ENCODE assay signal across 8 cellular contexts in genomic region chr6:16764188-16764950, GRCh38. TPM values are rescaled to one million over a fixed set of nuclear protein-coding genes. Genes with fewer than 3 reads are reported as not detected.
DNase-seq lines count a peak whose midpoint lies in the region; ATAC-seq and TF ChIP-seq lines count a peak whose summit lies in the region.

No MANE protein-coding gene starts in this region.

- no peak overlapping the region for H3K27ac Mint-ChIP-seq in stimulated activated naive CD8-positive, alpha-beta T cell treated with anti-CD3 and anti-CD28 coated beads, Interleukin-15, Interleukin-2, amounts not matched to agents 100 ng/mL and 50 ng/mL, for 24 hours

- H3K27me3 Mint-ChIP-seq in stimulated activated naive CD8-positive, alpha-beta T cell treated with anti-CD3 and anti-CD28 coated beads, Interleukin-15, Interleukin-2, amounts not matched to agents 100 ng/mL and 50 ng/mL, for 24 hours: no peaks in the 10 kb centered on the region

- H3K4me1 Mint-ChIP-seq in stimulated activated naive CD8-positive, alpha-beta T cell treated with anti-CD3 and anti-CD28 coated beads, Interleukin-15, Interleukin-2, amounts not matched to agents 100 ng/mL and 50 ng/mL, for 24 hours (ENCODE audit: low read depth): peaks cover 70% of the 10 kb centered on the region

- ATAC-seq in stimulated activated naive CD8-positive, alpha-beta T cell treated with anti-CD3 and anti-CD28 coated beads, Interleukin-15, Interleukin-2, amounts not matched to agents 100 U/mL and 50 U/mL, for 24 hours: no peak

- DNase-seq in stimulated activated naive CD8-positive, alpha-beta T cell treated with anti-CD3 and anti-CD28 coated beads, Interleukin-15, Interleukin-2, amounts not matched to agents 100 U/mL and 50 U/mL, for 24 hours: no peak
- DNase-seq in SK-N-DZ (ENCODE audit: low spot score): peak; percentile 43
- peak; percentile 80 for DNase-seq in fibroblast of pulmonary artery (ENCODE audit: low read depth)
- no peak for DNase-seq in SHP77 (lab: John Stamatoyannopoulos, UW)
- no peak for DNase-seq in mesenteric fat pad (ENCODE audit: low spot score)
- DNase-seq in foreskin melanocyte: no peak
- no peak for DNase-seq in NCI-H1694 treated with DMSO at 0.1 percent for 48 hours (lab: John Stamatoyannopoulos, UW)

- H3K4me3 ChIP-seq in fibroblast of pulmonary artery (replicated peaks; ENCODE audit: low read depth, low read length): no peak overlapping the region

- no peaks in the 10 kb centered on the region for H3K36me3 Mint-ChIP-seq in stimulated activated naive CD8-positive, alpha-beta T cell treated with anti-CD3 and anti-CD28 coated beads, Interleukin-15, Interleukin-2, amounts not matched to agents 100 ng/mL and 50 ng/mL, for 24 hours (ENCODE audit: low read depth)

- H3K4me3 Mint-ChIP-seq in stimulated activated naive CD8-positive, alpha-beta T cell treated with anti-CD3 and anti-CD28 coated beads, Interleukin-15, Interleukin-2, amounts not matched to agents 100 ng/mL and 50 ng/mL, for 24 hours: peak overlapping the region; percentile 26

- no peaks in the 10 kb centered on the region for H3K9me3 Mint-ChIP-seq in stimulated activated naive CD8-positive, alpha-beta T cell treated with anti-CD3 and anti-CD28 coated beads, Interleukin-15, Interleukin-2, amounts not matched to agents 100 ng/mL and 50 ng/mL, for 24 hours

- peak; percentile 59 for TF ChIP-seq CTCF in fibroblast of pulmonary artery (IDR thresholded peaks at IDR 0.05; ENCODE audit: low read length, missing control alignments)

RNA-seq across cellular contexts. Expression of gene ATXN1, which starts 3.1 kb away (rescaled TPM):
- 3.0 and 4.4 TPM in 2 replicates for polyA plus RNA-seq in SK-N-DZ (2014; cell fraction: cytosol; rRNA removed)
- polyA plus RNA-seq in SK-N-DZ (2014; cell fraction: nucleus; rRNA removed): 2.3 and 6.3 TPM in 2 replicates
- 36.0 TPM for total RNA-seq in mesenteric fat pad

Comparison
In these comparisons a context has a peak if more than half of its experiments do, and no peak if none do; other contexts are left out.
1. DNase-seq: peak in SK-N-DZ (single experiment) and fibroblast of pulmonary artery (single experiment); none in stimulated activated naive CD8-positive, alpha-beta T cell treated with anti-CD3 and anti-CD28 coated beads, Interleukin-15, Interleukin-2, amounts not matched to agents 100 U/mL and 50 U/mL, for 24 hours (single experiment), SHP77 (0 of 2), mesenteric fat pad (single experiment), foreskin melanocyte (single experiment) and NCI-H1694 treated with DMSO at 0.1 percent for 48 hours (single experiment).